Comparison of ENCODE assay signal across 20 cellular contexts in genomic region chr2:207093234-207093633, GRCh38.
DNase-seq lines count a peak whose midpoint lies in the region; ATAC-seq, FAIRE-seq and TF ChIP-seq lines count a peak whose summit lies in the region.
"Had no signal": no experiment of that assay in that cellular context is flagged by ENCODE, and none has a peak within 500 bp of the region (broad histone marks: within the 10 kb centered on the region; RNA-seq: fewer than 3 reads in every experiment).

No MANE protein-coding gene starts in this region.

- H3F3A ChIP-seq in GM23338 (replicated peaks; ENCODE audit: low read depth), result no peaks in the 10 kb centered on the region

- peaks cover 32% of the 10 kb centered on the region for H3K79me2 ChIP-seq in GM23338 (replicated peaks; ENCODE audit: insufficient read depth)
- H3K79me2 ChIP-seq in astrocyte (ENCODE audit: insufficient read depth, low read length), result peaks cover 99% of the 10 kb centered on the region

- TF ChIP-seq CTCF in C4-2B (conservative IDR thresholded peaks at IDR 0.05), result no peak
- no peak for TF ChIP-seq CTCF in GM23338 (conservative IDR thresholded peaks at IDR 0.05; ENCODE audit: low read depth in 2 of 2)
- TF ChIP-seq CTCF in astrocyte (IDR thresholded peaks at IDR 0.05; ENCODE audit: insufficient read depth, low read depth, low read length), result no peak

- H3K9me3 Mint-ChIP-seq in GM23338 (no peaks in the 10 kb centered on the region), astrocyte (ENCODE audit: unreplicated experiment) (no peaks in the 10 kb centered on the region)
- H3K9me3 Mint-ChIP-seq: CD4-positive, alpha-beta T cell; HFFc6 had no signal

- peaks cover 2% of the 10 kb centered on the region; the same call in 1 of the 3 replicates for H3K36me3 Mint-ChIP-seq in GM23338 (ENCODE audit: low read depth)
- H3K36me3 Mint-ChIP-seq in astrocyte (ENCODE audit: low read depth, unreplicated experiment), result peaks cover 13% of the 10 kb centered on the region

- H2AFZ ChIP-seq in GM23338 (no peak overlapping the region), astrocyte (ENCODE audit: low read depth, low read length) (no peak overlapping the region)

- H3K4me1 Mint-ChIP-seq in GM23338 (peaks cover 55% of the 10 kb centered on the region), astrocyte (ENCODE audit: low read depth, unreplicated experiment) (peaks cover 41% of the 10 kb centered on the region)

- H3K36me3 ChIP-seq in GM23338 (ENCODE audit: insufficient read depth) (no peaks in the 10 kb centered on the region), astrocyte (ENCODE audit: insufficient read depth, low read length) (peaks cover 46% of the 10 kb centered on the region)

- no peaks in the 10 kb centered on the region for H3K9me3 ChIP-seq in astrocyte (ENCODE audit: insufficient read depth, low read depth, low read length)

- peak overlapping the region; percentile 18 for H3K4me2 ChIP-seq in GM23338
- H3K4me2 ChIP-seq in astrocyte (ENCODE audit: low read length), result no peak overlapping the region
- H3K4me2 ChIP-seq: KMS-11 had no signal

- H3K9ac ChIP-seq in astrocyte (ENCODE audit: low read length), result no peak overlapping the region
- H3K9ac ChIP-seq: KMS-11 had no signal

- H3K27me3 ChIP-seq in GM23338 (ENCODE audit: insufficient read depth), result no peaks in the 10 kb centered on the region
- H3K27me3 ChIP-seq in astrocyte (ENCODE audit: insufficient read depth, low read length), result no peaks in the 10 kb centered on the region

- H3K4me3 Mint-ChIP-seq in GM23338 (peak overlapping the region; percentile 2; the same call in 2 of the 3 replicates), astrocyte (ENCODE audit: unreplicated experiment) (peak overlapping the region; percentile 63)
- H3K4me3 Mint-ChIP-seq: CD4-positive, alpha-beta T cell; HFFc6 had no signal

- H3K4me3 ChIP-seq in GM23338, result peak overlapping the region; percentile 23; the same call in 1 of the 2 replicates
- no peak overlapping the region for H3K4me3 ChIP-seq in astrocyte (ENCODE audit: insufficient read depth, low read depth, low read length)

- peak; percentile 96 for ATAC-seq in GM23338
- ATAC-seq: HepG2 had no signal

- peak overlapping the region; percentile 28; the same call in 1 of the 2 replicates for H3K27ac ChIP-seq in C4-2B
- H3K27ac ChIP-seq in GM23338 (ENCODE audit: low read depth), result peak overlapping the region; percentile 85
- no peak overlapping the region for H3K27ac ChIP-seq in astrocyte (ENCODE audit: low read depth, low read length)
- H3K27ac ChIP-seq: HL-60, KMS-11 had no signal

- H4K20me1 ChIP-seq in GM23338 (replicated peaks; ENCODE audit: insufficient read depth), result no peaks in the 10 kb centered on the region
- peaks cover 91% of the 10 kb centered on the region for H4K20me1 ChIP-seq in astrocyte (ENCODE audit: insufficient read depth, low read length)

- no peak for FAIRE-seq in astrocyte (lab: Jason Lieb, UNC)
- FAIRE-seq in GM19239 (lab: Jason Lieb, UNC), result no peak

- H3K4me1 ChIP-seq in GM23338 (ENCODE audit: insufficient read depth) (peaks cover 60% of the 10 kb centered on the region), astrocyte (ENCODE audit: insufficient read depth, low read length) (peaks cover 2% of the 10 kb centered on the region)

- DNase-seq in GM23338 (ENCODE audit: low spot score) (peak; percentile 60), astrocyte (ENCODE audit: low read depth) (no peak), iPS-NIHi11 (ENCODE audit: low spot score) (peak; percentile 33), T-helper 1 cell (no peak), GM19239 (ENCODE audit: insufficient read length, low spot score) (no peak)
- DNase-seq in activated CD4-positive, alpha-beta T cell treated with anti-CD3 and anti-CD28 coated beads, Interleukin-2, amount 50 U/mL, for 4 hours, result no peak
- DNase-seq: ACHN; CD4-positive, alpha-beta T cell; DMS79 treated with DMSO at 0.1 percent for 48 hours; GF-D8; HFFc6; MM.1S; NCI-H1105; NCI-H1694 treated with DMSO at 0.1 percent for 48 hours; NCI-H446 treated with DMSO at 0.1 percent for 48 hours; NCI-H774 had no signal

- H3K27me3 Mint-ChIP-seq in GM23338 (ENCODE audit: insufficient read depth, low read depth, poor library complexity) (peaks cover 2% of the 10 kb centered on the region), astrocyte (ENCODE audit: low read depth, unreplicated experiment) (no peaks in the 10 kb centered on the region)
- H3K27me3 Mint-ChIP-seq: CD4-positive, alpha-beta T cell had no signal

- H3K27ac Mint-ChIP-seq in GM23338, result peak overlapping the region; percentile 78
- H3K27ac Mint-ChIP-seq in astrocyte (ENCODE audit: unreplicated experiment), result no peak overlapping the region
- H3K27ac Mint-ChIP-seq: CD4-positive, alpha-beta T cell; HFFc6 had no signal

- no peaks in the 10 kb centered on the region for H3K9me2 ChIP-seq in GM23338 (ENCODE audit: insufficient read depth)

TF ChIP-seq in GM23338, 12 proteins besides CTCF, POLR2A, EP300 and RAD21:
- TF ChIP-seq ZNF462 (CRISPR knock-in tag; IDR thresholded peaks at IDR 0.05), result peak; percentile 27; the same call in 1 of the 2 replicates
- TF ChIP-seq JUNB (IDR thresholded peaks at IDR 0.05; ENCODE audit: unreplicated experiment), result no peak

Comparison
In these comparisons a context has a peak if more than half of its experiments do, and no peak if none do; other contexts are left out.
1. DNase-seq: peak in GM23338 (single experiment) and iPS-NIHi11 (single experiment); none in astrocyte (single experiment), T-helper 1 cell (0 of 5), activated CD4-positive, alpha-beta T cell treated with anti-CD3 and anti-CD28 coated beads, Interleukin-2, amount 50 U/mL, for 4 hours (0 of 2) and GM19239 (single experiment).